18 cellular contexts compared by ENCODE assay signal in genomic region chr6:118903134-118903533, GRCh38. TPM values are rescaled to one million over a fixed set of nuclear protein-coding genes. Genes with fewer than 3 reads are reported as not detected.
DNase-seq lines count a peak whose midpoint lies in the region; ATAC-seq, FAIRE-seq and TF ChIP-seq lines count a peak whose summit lies in the region.
"Had no signal": no experiment of that assay in that cellular context is flagged by ENCODE, and none has a peak within 500 bp of the region (broad histone marks: within the 10 kb centered on the region; RNA-seq: fewer than 3 reads in every experiment).

No MANE protein-coding gene starts in this region.

- H3K79me2 ChIP-seq in GM23338 (replicated peaks; ENCODE audit: insufficient read depth) = peaks cover 67% of the 10 kb centered on the region
- H3K79me2 ChIP-seq in keratinocyte (ENCODE audit: control insufficient read depth, insufficient read depth, low read length) = peaks cover 28% of the 10 kb centered on the region

- DNase-seq in CD4-positive, alpha-beta T cell = no peak
- DNase-seq in GM23338 (ENCODE audit: low spot score) = no peak
- DNase-seq in activated CD8-positive, alpha-beta T cell treated with anti-CD3 and anti-CD28 coated beads, Interleukin-2, amount 10 ng/mL, durations not matched to agents 7 days and 5 days = no peak
- DNase-seq in keratinocyte (ENCODE audit: low read depth, low spot score) = no peak
- DNase-seq in stomach = no peak
- DNase-seq in G401 (ENCODE audit: low spot score) = no peak
- DNase-seq in stimulated activated CD4-positive, alpha-beta T cell treated with anti-CD3 and anti-CD28 coated beads, Interleukin-4, amount 100 ng/mL, for 4 hours = no peak
- DNase-seq: activated CD8-positive, alpha-beta memory T cell treated with anti-CD3 and anti-CD28 coated beads for 24 hours; activated naive CD4-positive, alpha-beta T cell; AML-193; effector CD4-positive, alpha-beta T cell; left ventricle myocardium superior; NCI-H1694 treated with DMSO at 0.1 percent for 48 hours; NCI-H446; retina; stimulated activated CD4-positive, alpha-beta T cell treated with anti-CD3 and anti-CD28 coated beads, Interleukin-15, amount 100 ng/mL, for 24 hours had no signal

- H3K36me3 Mint-ChIP-seq in CD4-positive, alpha-beta T cell (ENCODE audit: low read depth) = peaks cover 93% of the 10 kb centered on the region
- peaks cover 84% of the 10 kb centered on the region for H3K36me3 Mint-ChIP-seq in GM23338 (ENCODE audit: low read depth)
- H3K36me3 Mint-ChIP-seq in activated CD8-positive, alpha-beta T cell treated with anti-CD3 and anti-CD28 coated beads, Interleukin-2, amount 10 ng/mL, durations not matched to agents 7 days and 5 days (ENCODE audit: low read depth) = peaks cover 78% of the 10 kb centered on the region

- POLR2A ChIA-PET in CD4-positive, alpha-beta T cell (lab: Charles Lee) = interaction anchor here (0.7 to 1.6 kb wide), 2 partner anchors 10 kb away, joined by 3 to 9 read pairs; partner anchors contain the start of gene ASF1A
- POLR2A ChIA-PET in activated CD8-positive, alpha-beta T cell treated with anti-CD3 and anti-CD28 coated beads, Interleukin-2, amount 10 ng/mL, durations not matched to agents 7 days and 5 days (lab: Charles Lee) = interaction anchor here (3.1 kb wide), 1 partner anchor 9 kb away, joined by 10 read pairs; the partner anchor contains the start of gene ASF1A

- 43 to 53% (median 48%) methylated on average over 2 of the region's 2 CpGs for WGBS in stomach, 5 donors

- CTCF ChIA-PET in CD4-positive, alpha-beta T cell (lab: Charles Lee) = no interaction called here
- CTCF ChIA-PET in activated CD8-positive, alpha-beta T cell treated with anti-CD3 and anti-CD28 coated beads, Interleukin-2, amount 10 ng/mL, durations not matched to agents 7 days and 5 days (lab: Charles Lee) = interaction anchor here (1.4 to 2.4 kb wide), 2 partner anchors 8 to 337 kb away, joined by 3 to 8 read pairs; partner anchors contain the start of gene ASF1A

- no peaks in the 10 kb centered on the region for H3K9me3 Mint-ChIP-seq in CD4-positive, alpha-beta T cell
- H3K9me3 Mint-ChIP-seq in GM23338 = no peaks in the 10 kb centered on the region
- H3K9me3 Mint-ChIP-seq in activated CD8-positive, alpha-beta T cell treated with anti-CD3 and anti-CD28 coated beads, Interleukin-2, amount 10 ng/mL, durations not matched to agents 7 days and 5 days (ENCODE audit: insufficient read depth) = no peaks in the 10 kb centered on the region
- H3K9me3 Mint-ChIP-seq: nephron had no signal

- H3K36me3 ChIP-seq in GM23338 (ENCODE audit: insufficient read depth) = peaks cover 32% of the 10 kb centered on the region
- H3K36me3 ChIP-seq in keratinocyte (ENCODE audit: control insufficient read depth in 2 of 2, extremely low read depth in 1 of 2, insufficient read depth in 2 of 2, low read length in 2 of 2) = peaks cover 5 to 12% of the 10 kb centered on the region in 2 experiments
- H3K36me3 ChIP-seq in stomach = peaks cover 0 to 72% (median 60%) of the 10 kb centered on the region in 4 donors

- H3K27me3 ChIP-seq in CD4-positive, alpha-beta T cell (ENCODE audit: control insufficient read depth, insufficient read depth, low read length) = no peaks in the 10 kb centered on the region
- H3K27me3 ChIP-seq in GM23338 (ENCODE audit: insufficient read depth) (no peaks in the 10 kb centered on the region), keratinocyte (ENCODE audit: control insufficient read depth, extremely low read depth, insufficient read depth, low read length) (no peaks in the 10 kb centered on the region), stomach (no peaks in the 10 kb centered on the region)

- no peak overlapping the region for H3K27ac ChIP-seq in CD4-positive, alpha-beta T cell (ENCODE audit: low read depth, low read length)
- H3K27ac ChIP-seq in GM23338 (ENCODE audit: low read depth) (0 out of 2 replicates have a peak overlapping the region, but pooled peaks have one; percentile 48), keratinocyte (ENCODE audit: control insufficient read depth, insufficient read depth, low read length) (peak overlapping the region; percentile 48), stomach (no peak overlapping the region)
- H3K27ac ChIP-seq: HL-60 had no signal

- TF ChIP-seq EP300 in stomach (IDR thresholded peaks at IDR 0.05) = no peak

- H3K4me3 ChIP-seq in GM23338 (no peak overlapping the region), keratinocyte (ENCODE audit: control insufficient read depth in 2 of 3, extremely low read depth in 1 of 3, insufficient read depth in 2 of 3, low read depth in 1 of 3, low read length in 3 of 3) (no peak overlapping the region), stomach (no peak overlapping the region)

- H4K20me1 ChIP-seq in GM23338 (replicated peaks; ENCODE audit: insufficient read depth) = peaks cover 39% of the 10 kb centered on the region
- no peaks in the 10 kb centered on the region for H4K20me1 ChIP-seq in keratinocyte (ENCODE audit: control insufficient read depth, extremely low read depth, insufficient read depth, low read length)

- H3K4me1 ChIP-seq in GM23338 (ENCODE audit: insufficient read depth) = peaks cover 14% of the 10 kb centered on the region; the same call in 1 of the 2 replicates
- peaks cover 16% of the 10 kb centered on the region for H3K4me1 ChIP-seq in keratinocyte (ENCODE audit: control insufficient read depth, extremely low read depth, insufficient read depth, low read length)
- peaks cover 7 to 41% (median 22%) of the 10 kb centered on the region in 4 donors for H3K4me1 ChIP-seq in stomach

- H3K9me2 ChIP-seq in GM23338 (ENCODE audit: insufficient read depth) = no peaks in the 10 kb centered on the region

- H3K27ac Mint-ChIP-seq in CD4-positive, alpha-beta T cell = peak overlapping the region; percentile 16
- no peak overlapping the region for H3K27ac Mint-ChIP-seq in GM23338
- peak overlapping the region; percentile 26 for H3K27ac Mint-ChIP-seq in activated CD8-positive, alpha-beta T cell treated with anti-CD3 and anti-CD28 coated beads, Interleukin-2, amount 10 ng/mL, durations not matched to agents 7 days and 5 days
- H3K27ac Mint-ChIP-seq: nephron had no signal

- TF ChIP-seq POLR2A in stomach (IDR thresholded peaks at IDR 0.05) = no peak

- intact Hi-C loops in CD4-positive, alpha-beta T cell (cut with DNase I, micrococcal nuclease) = no loop called here
- intact Hi-C loops in stomach (cut with DNase I; ENCODE audit: low total_unique reads) = no loop called here

- in situ Hi-C loops in G401 (cut with HindIII; ENCODE audit: low sequenced_read_pairs) = no loop called here

- H3K9me3 ChIP-seq in CD4-positive, alpha-beta T cell (ENCODE audit: control insufficient read depth, low read length) = no peaks in the 10 kb centered on the region
- no peaks in the 10 kb centered on the region for H3K9me3 ChIP-seq in keratinocyte (ENCODE audit: control insufficient read depth, low read depth, low read length)
- H3K9me3 ChIP-seq in stomach = no peaks in the 10 kb centered on the region

- H3K4me2 ChIP-seq in GM23338 (no peak overlapping the region), keratinocyte (ENCODE audit: control insufficient read depth, extremely low read depth, insufficient read depth, low read depth, low read length) (no peak overlapping the region)

- H3K4me1 Mint-ChIP-seq in CD4-positive, alpha-beta T cell (ENCODE audit: low read depth) = peaks cover 88% of the 10 kb centered on the region
- peaks cover 26% of the 10 kb centered on the region for H3K4me1 Mint-ChIP-seq in GM23338
- peaks cover 68% of the 10 kb centered on the region for H3K4me1 Mint-ChIP-seq in activated CD8-positive, alpha-beta T cell treated with anti-CD3 and anti-CD28 coated beads, Interleukin-2, amount 10 ng/mL, durations not matched to agents 7 days and 5 days (ENCODE audit: low read depth)

- no peak overlapping the region for H2AFZ ChIP-seq in GM23338
- H2AFZ ChIP-seq in keratinocyte (ENCODE audit: control insufficient read depth, low read length) = no peak overlapping the region

- no peaks in the 10 kb centered on the region for H3F3A ChIP-seq in GM23338 (replicated peaks; ENCODE audit: low read depth)

- dilution Hi-C loops in keratinocyte (cut with MboI; ENCODE audit: extremely low pct_ligation_motif_present, low sequenced_read_pairs) = no loop called here

- no peak overlapping the region for H3K9ac ChIP-seq in keratinocyte (ENCODE audit: control insufficient read depth, extremely low read depth, insufficient read depth, low read length)

- TF ChIP-seq CTCF in CD4-positive, alpha-beta T cell (IDR thresholded peaks at IDR 0.05) = no peak
- TF ChIP-seq CTCF in GM23338 (conservative IDR thresholded peaks at IDR 0.05; ENCODE audit: low read depth in 2 of 2) (no peak), keratinocyte (optimal IDR thresholded peaks at IDR 0.05 in 1 of 3, IDR thresholded peaks at IDR 0.05 in 1 of 3, conservative IDR thresholded peaks at IDR 0.05 in 1 of 3; ENCODE audit: extremely low read depth in 1 of 3, insufficient read depth in 2 of 3, low read length in 3 of 3) (no peak), stomach (IDR thresholded peaks at IDR 0.05) (no peak)

- no peak for FAIRE-seq in keratinocyte (lab: Jason Lieb, UNC)

- H3K4me3 Mint-ChIP-seq in CD4-positive, alpha-beta T cell = no peak overlapping the region
- no peak overlapping the region for H3K4me3 Mint-ChIP-seq in GM23338
- no peak overlapping the region for H3K4me3 Mint-ChIP-seq in activated CD8-positive, alpha-beta T cell treated with anti-CD3 and anti-CD28 coated beads, Interleukin-2, amount 10 ng/mL, durations not matched to agents 7 days and 5 days
- H3K4me3 Mint-ChIP-seq: nephron had no signal

- no peaks in the 10 kb centered on the region for H3K27me3 Mint-ChIP-seq in CD4-positive, alpha-beta T cell
- peaks cover 2% of the 10 kb centered on the region for H3K27me3 Mint-ChIP-seq in GM23338 (ENCODE audit: insufficient read depth, low read depth, poor library complexity)
- no peaks in the 10 kb centered on the region for H3K27me3 Mint-ChIP-seq in activated CD8-positive, alpha-beta T cell treated with anti-CD3 and anti-CD28 coated beads, Interleukin-2, amount 10 ng/mL, durations not matched to agents 7 days and 5 days (ENCODE audit: low read depth)

- no peak for ATAC-seq in CD4-positive, alpha-beta T cell (ENCODE audit: poor library complexity)
- no peak for ATAC-seq in GM23338
- no peak for ATAC-seq in activated CD8-positive, alpha-beta T cell treated with anti-CD3 and anti-CD28 coated beads, Interleukin-2, amount 10 ng/mL, durations not matched to agents 7 days and 5 days
- ATAC-seq: left ventricle myocardium superior had no signal

- no peaks in the 10 kb centered on the region for H3K9me1 ChIP-seq in keratinocyte (ENCODE audit: control insufficient read depth, extremely low read depth, insufficient read depth, low read length)

RNA-seq across cellular contexts. Expression of gene ASF1A, which starts 9.2 kb away (rescaled TPM):
- 10 to 100 TPM; 10.7 to 11.9 TPM for total RNA-seq in CD4-positive, alpha-beta T cell
- total RNA-seq in GM23338 (2014; rRNA removed; shearing (Covaris generic)) = 25.4 and 26.8 TPM in 2 replicates
- polyA plus RNA-seq in GM23338 (2016; fragmentation: Nextera tagmentation; extraction: Ambion mirVana) (49.2 and 72.2 TPM in 2 replicates), keratinocyte (9.6 to 19.9 TPM (median 10.1 TPM) in 3 replicates), stomach (10 to 100 TPM; 13.5 to 15.1 (median 13.9) TPM)
- total RNA-seq in activated CD8-positive, alpha-beta T cell treated with anti-CD3 and anti-CD28 coated beads, Interleukin-2, amount 10 ng/mL, durations not matched to agents 7 days and 5 days = 10 to 100 TPM; 49.4 to 51.1 TPM
- polyA plus RNA-seq in keratinocyte (2011; ENCODE audit: low read depth) = 35.8 TPM
- polyA plus RNA-seq in keratinocyte (2011; cell fraction: cytosol; rRNA removed) = 8.1 and 16.9 TPM in 2 replicates
- 8.2 and 9.6 TPM in 2 replicates for polyA plus RNA-seq in keratinocyte (2011; cell fraction: nucleus; rRNA removed)
- 11.2 and 13.0 TPM in 2 replicates for polyA plus RNA-seq in keratinocyte (2012; ENCODE audit: low replicate concordance)
- 0.20 to 8.2 TPM (median 4.1 TPM) in 3 replicates for polyA minus RNA-seq in keratinocyte
- polyA minus RNA-seq in keratinocyte (2011; cell fraction: cytosol; rRNA and poly(A)+ RNA removed) = 8.8 TPM
- polyA minus RNA-seq in keratinocyte (2011; cell fraction: nucleus; rRNA and poly(A)+ RNA removed) = 3.6 and 4.9 TPM in 2 replicates
- total RNA-seq in stomach = 10 to 100 TPM in 3 of 5 donors, 1 to 10 TPM in 1, under 1 TPM in 1; 0.87 to 39.7 (median 17.9) TPM
- total RNA-seq in G401 (2014; rRNA removed; shearing (Covaris generic)) = 36.1 and 39.9 TPM in 2 replicates

RNA-seq across cellular contexts. Expression of gene MCM9, which starts 31.8 kb away (rescaled TPM):
- total RNA-seq in CD4-positive, alpha-beta T cell = 10 to 100 TPM; 25.5 TPM
- 16.6 and 24.8 TPM in 2 replicates for total RNA-seq in GM23338 (2014; rRNA removed; shearing (Covaris generic))
- polyA plus RNA-seq in GM23338 (2016; fragmentation: Nextera tagmentation; extraction: Ambion mirVana) (12.6 and 14.9 TPM in 2 replicates), keratinocyte (1.2 to 3.1 TPM (median 2.3 TPM) in 3 replicates), stomach (1 to 10 TPM; 2.0 to 4.1 (median 3.4) TPM)
- 10 to 100 TPM; 18.1 to 18.8 TPM for total RNA-seq in activated CD8-positive, alpha-beta T cell treated with anti-CD3 and anti-CD28 coated beads, Interleukin-2, amount 10 ng/mL, durations not matched to agents 7 days and 5 days
- 3.0 TPM for polyA plus RNA-seq in keratinocyte (2011; ENCODE audit: low read depth)
- polyA plus RNA-seq in keratinocyte (2011; cell fraction: cytosol; rRNA removed) = 1.2 and 1.3 TPM in 2 replicates
- polyA plus RNA-seq in keratinocyte (2011; cell fraction: nucleus; rRNA removed) = 4.6 and 7.5 TPM in 2 replicates
- 4.6 and 5.8 TPM in 2 replicates for polyA plus RNA-seq in keratinocyte (2012; ENCODE audit: low replicate concordance)
- 2.3 to 9.1 TPM (median 4.3 TPM) in 3 replicates for polyA minus RNA-seq in keratinocyte
- polyA minus RNA-seq in keratinocyte (2011; cell fraction: cytosol; rRNA and poly(A)+ RNA removed) = 1.7 TPM
- 8.4 and 17.1 TPM in 2 replicates for polyA minus RNA-seq in keratinocyte (2011; cell fraction: nucleus; rRNA and poly(A)+ RNA removed)
- 10 to 100 TPM in 4 of 5 donors, under 1 TPM in 1; 0.29 to 85.7 (median 30.1) TPM for total RNA-seq in stomach
- 12.5 and 23.4 TPM in 2 replicates for total RNA-seq in G401 (2014; rRNA removed; shearing (Covaris generic))

Comparison
In these comparisons a context has a peak if more than half of its experiments do, and no peak if none do; other contexts are left out.
1. H3K27ac ChIP-seq: peak in GM23338 (single experiment) and keratinocyte (single experiment); none in CD4-positive, alpha-beta T cell (single experiment) and stomach (0 of 5).